1 cellular context compared by ENCODE assay signal in genomic region chr20:35264755-35265154, GRCh38.
TF ChIP-seq lines count a peak whose summit lies in the region.

No MANE protein-coding gene starts in this region.

TF ChIP-seq in IMR-90, 13 proteins besides CTCF, POLR2A, EP300 and RAD21 (continued from another document):
- TF ChIP-seq MXI1 (IDR thresholded peaks at IDR 0.05; ENCODE audit: borderline replicate concordance, low read depth, low read length) (no peak), RCOR1 (IDR thresholded peaks at IDR 0.05; ENCODE audit: insufficient replicate concordance, low read length) (no peak)
